Comparison of ENCODE assay signal across 8 cellular contexts in the genomic region with DNA sequence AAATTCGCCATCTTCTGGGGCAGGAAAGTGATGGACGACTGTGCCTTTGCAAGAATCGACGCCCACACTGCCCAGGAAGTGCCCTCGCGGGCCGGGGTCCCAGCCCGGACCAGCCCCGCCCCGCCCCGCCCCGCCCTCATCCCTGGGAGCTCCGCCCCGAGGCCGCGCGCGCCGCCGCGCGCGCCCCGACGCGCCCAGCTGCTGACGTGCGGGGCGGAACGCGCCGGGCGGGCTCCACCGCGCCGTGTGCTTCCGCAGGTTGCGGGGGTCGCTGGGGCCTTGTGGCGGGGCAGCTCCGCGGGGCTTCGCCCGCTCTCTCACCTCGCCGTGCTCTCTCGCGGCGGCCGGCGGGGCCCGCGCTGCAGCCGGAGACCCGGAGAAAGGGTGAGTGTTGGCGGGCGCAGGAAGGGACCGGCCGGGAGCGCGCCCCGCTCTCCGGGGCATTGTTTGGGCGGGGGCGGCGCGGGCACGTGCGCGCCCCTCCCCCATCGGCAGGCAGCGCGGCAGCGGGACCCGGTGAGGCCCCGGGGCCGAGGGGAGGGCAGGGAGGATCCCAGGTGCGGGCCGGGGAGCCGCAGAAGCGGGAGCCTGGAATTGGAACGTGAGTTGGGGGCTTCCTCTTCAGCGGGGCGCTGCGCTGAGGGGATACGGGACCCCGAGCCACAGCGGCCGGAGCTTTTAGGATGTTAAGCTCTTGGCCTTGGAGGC. TPM values are rescaled to one million over a fixed set of nuclear protein-coding genes. Genes with fewer than 3 reads are reported as not detected.
DNase-seq lines count a peak whose midpoint lies in the region; ATAC-seq and TF ChIP-seq lines count a peak whose summit lies in the region.

A gene (plus strand): TSS at position 188 of the 708 bp plus-strand sequence. CDS start 17,366 bp downstream, outside the sequence.

- no peak for TF ChIP-seq CTCF in AG04449 (IDR thresholded peaks at IDR 0.05; ENCODE audit: insufficient read depth, low read length, missing control alignments)

- DNase-seq in AG04449 (ENCODE audit: low read depth, low spot score), result no peak
- peak; percentile 59 for DNase-seq in NCI-H446 treated with DMSO at 0.1 percent for 48 hours (lab: John Stamatoyannopoulos, UW)
- DNase-seq in activated CD4-positive, alpha-beta T cell treated with anti-CD3 and anti-CD28 coated beads for 24 hours (ENCODE audit: low read depth in 2 of 2), result peak; percentile 65 to 68
- peak; percentile 55 to 71 for DNase-seq in left colon
- peak; percentile 58 to 71 for DNase-seq in stimulated activated CD4-positive, alpha-beta T cell treated with anti-CD3 and anti-CD28 coated beads, Interleukin-1b, Interleukin-23, amount 100 ng/mL, for 4 hours (ENCODE audit: low read depth in 2 of 2)

- peak within 1 kb of the TSS; percentile 88 for H3K27ac ChIP-seq in cingulate gyrus (ENCODE audit: low read depth, low read length)

- peak within 1 kb of the TSS; percentile 89 for H3K4me3 ChIP-seq in AG04449 (ENCODE audit: low read depth, low read length)

- intact Hi-C loops in left colon (cut with DNase I, micrococcal nuclease), result no loop called here

- ATAC-seq in GM18867 (IDR thresholded peaks at IDR 0.05; ENCODE audit: unreplicated experiment) (peak; percentile 83), HG03066 (IDR thresholded peaks at IDR 0.05; ENCODE audit: low read depth, unreplicated experiment) (peak; percentile 71), left colon (peak; percentile 91)

- POLR2A ChIA-PET in AG04449 (lab: Yijun Ruan, JAX), result interaction anchor here (0.6 to 1.8 kb wide), 5 partner anchors 8 to 61 kb away, joined by 3 to 6 read pairs (median 3); no protein-coding TSS in a partner anchor

- CTCF ChIA-PET in AG04449 (lab: Yijun Ruan, JAX), result interaction anchor here (0.6 to 1.3 kb wide), 4 partner anchors 43 to 230 kb away, joined by 3 read pairs; no protein-coding TSS in a partner anchor

RNA-seq across cellular contexts. Expression of the gene that starts here (rescaled TPM):
- 10 to 100 TPM; 14.1 to 15.0 TPM for total RNA-seq in left colon
